In genomic region chr20:64037199-64037497, GRCh38 we compare ENCODE assay signal across 11 cellular contexts. TPM values are rescaled to one million over a fixed set of nuclear protein-coding genes. Genes with fewer than 3 reads are reported as not detected.
DNase-seq lines count a peak whose midpoint lies in the region; ATAC-seq, FAIRE-seq and TF ChIP-seq lines count a peak whose summit lies in the region.
"Had no signal": no experiment of that assay in that cellular context is flagged by ENCODE, and none has a peak within 500 bp of the region (broad histone marks: within the 10 kb centered on the region; RNA-seq: fewer than 3 reads in every experiment).

No MANE protein-coding gene starts in this region.

- H3K9me3 ChIP-seq in Loucy (ENCODE audit: insufficient read depth, low read depth, low read length) (no peaks in the 10 kb centered on the region), endothelial cell of umbilical vein (replicated peaks; ENCODE audit: control insufficient read depth, insufficient read depth, low read length) (no peaks in the 10 kb centered on the region)
- H3K9me3 ChIP-seq: left ventricle myocardium inferior had no signal

- no peaks in the 10 kb centered on the region for H3K9me3 Mint-ChIP-seq in activated T-cell treated with anti-CD3 and anti-CD28 coated beads, Interleukin-2, amount 50 U/mL, for 4 hours

- intact Hi-C loops in endothelial cell of umbilical vein (cut with micrococcal nuclease) = no loop called here

- no peak for TF ChIP-seq CTCF in Loucy (conservative IDR thresholded peaks at IDR 0.05; ENCODE audit: low read length)
- no peak for TF ChIP-seq CTCF in endothelial cell of umbilical vein (IDR thresholded peaks at IDR 0.05; ENCODE audit: extremely low read depth in 1 of 2, insufficient read depth in 1 of 2, low read depth in 1 of 2, low read length in 2 of 2)

- DNase-seq in activated T-cell treated with anti-CD3 and anti-CD28 coated beads, Interleukin-2, amount 50 U/mL, for 4 hours = no peak
- DNase-seq in activated T-cell treated with anti-CD3 and anti-CD28 coated beads, Interleukin-2, amount 50 U/mL, for 48 hours = no peak
- DNase-seq in endothelial cell of umbilical vein (ENCODE audit: low read depth, low spot score) = no peak
- DNase-seq in NCI-H82 (lab: John Stamatoyannopoulos, UW) = no peak
- DNase-seq: activated gamma-delta T cell treated with Interleukin-2 at 50 U/mL for 16 hours, GM23248, left ventricle myocardium inferior had no signal

- dilution Hi-C loops in endothelial cell of umbilical vein (cut with MboI; ENCODE audit: extremely low pct_ligation_motif_present, low sequenced_read_pairs) = no loop called here

- H3K4me3 Mint-ChIP-seq in activated T-cell treated with anti-CD3 and anti-CD28 coated beads, Interleukin-2, amount 50 U/mL, for 4 hours = peak overlapping the region; percentile 56

- H3K27me3 Mint-ChIP-seq in activated T-cell treated with anti-CD3 and anti-CD28 coated beads, Interleukin-2, amount 50 U/mL, for 4 hours (ENCODE audit: low read depth) = no peaks in the 10 kb centered on the region

- H3K9me1 ChIP-seq in endothelial cell of umbilical vein (replicated peaks; ENCODE audit: control insufficient read depth, extremely low read depth, insufficient read depth, low read length) = no peaks in the 10 kb centered on the region

- peaks cover 4% of the 10 kb centered on the region; the same call in 1 of the 2 replicates for H3F3A ChIP-seq in Loucy (ENCODE audit: low read depth)

- no peaks in the 10 kb centered on the region for H3K9me2 ChIP-seq in Loucy (replicated peaks; ENCODE audit: low read depth, low read length)

- H2AFZ ChIP-seq in Loucy (ENCODE audit: low read length) (no peak overlapping the region), endothelial cell of umbilical vein (ENCODE audit: low read depth, low read length) (no peak overlapping the region)
- H2AFZ ChIP-seq: GM23248 had no signal

- H3K27me3 ChIP-seq in Loucy (ENCODE audit: insufficient read depth, low read length, poor library complexity, severe bottlenecking) (no peaks in the 10 kb centered on the region), endothelial cell of umbilical vein (ENCODE audit: control insufficient read depth in 2 of 2, insufficient read depth in 2 of 2, low read length in 2 of 2) (no peaks in the 10 kb centered on the region)

- H3K4me3 ChIP-seq in Loucy (ENCODE audit: low read length, poor library complexity, severe bottlenecking) (no peak overlapping the region), endothelial cell of umbilical vein (replicated peaks in 1 of 3; ENCODE audit: insufficient read depth in 1 of 3, low read depth in 1 of 3, low read length in 3 of 3) (no peak overlapping the region)
- H3K4me3 ChIP-seq: GM23248 had no signal

- peak overlapping the region; percentile 83 for H3K4me2 ChIP-seq in Loucy (ENCODE audit: low read depth, low read length, poor library complexity, severe bottlenecking)
- H3K4me2 ChIP-seq in endothelial cell of umbilical vein (ENCODE audit: insufficient read depth, low read length) = no peak overlapping the region

- peaks cover 8% of the 10 kb centered on the region; the same call in 1 of the 2 replicates for H3K36me3 ChIP-seq in Loucy (ENCODE audit: insufficient read depth, low read length)
- H3K36me3 ChIP-seq in endothelial cell of umbilical vein (ENCODE audit: control insufficient read depth in 2 of 2, extremely low read depth in 1 of 2, insufficient read depth in 2 of 2, low read length in 2 of 2) = peaks cover 0 to 10% of the 10 kb centered on the region in 2 experiments

- H3K9ac ChIP-seq in Loucy (ENCODE audit: low read depth, low read length, poor library complexity, severe bottlenecking) (peak overlapping the region; percentile 44), endothelial cell of umbilical vein (replicated peaks; ENCODE audit: extremely low read depth, insufficient read depth, low read length) (no peak overlapping the region)
- H3K9ac ChIP-seq: GM23248 had no signal

- H3K36me3 Mint-ChIP-seq in activated T-cell treated with anti-CD3 and anti-CD28 coated beads, Interleukin-2, amount 50 U/mL, for 4 hours (ENCODE audit: insufficient read depth) = peaks cover 2% of the 10 kb centered on the region

- H3K4me1 ChIP-seq in Loucy (ENCODE audit: insufficient read depth, low read length, poor library complexity, severe bottlenecking) (peaks cover 56% of the 10 kb centered on the region), endothelial cell of umbilical vein (ENCODE audit: control insufficient read depth, extremely low read depth, insufficient read depth, low read length) (peaks cover 37% of the 10 kb centered on the region)

- H3K4me1 Mint-ChIP-seq in activated T-cell treated with anti-CD3 and anti-CD28 coated beads, Interleukin-2, amount 50 U/mL, for 4 hours (ENCODE audit: low read depth) = peaks cover 66% of the 10 kb centered on the region

- no peak for FAIRE-seq in endothelial cell of umbilical vein (lab: Jason Lieb, UNC)
- FAIRE-seq: bronchial epithelial cell had no signal

- H4K20me1 ChIP-seq in Loucy (ENCODE audit: insufficient read depth, low read length, poor library complexity, severe bottlenecking) (no peaks in the 10 kb centered on the region), endothelial cell of umbilical vein (replicated peaks; ENCODE audit: control insufficient read depth, extremely low read depth, insufficient read depth, low read length) (no peaks in the 10 kb centered on the region)

- ATAC-seq in activated T-cell treated with anti-CD3 and anti-CD28 coated beads, Interleukin-2, amount 50 U/mL, for 4 hours = no peak
- no peak for ATAC-seq in esophagus mucosa
- ATAC-seq: activated CD4-positive, alpha-beta T cell treated with anti-CD3 and anti-CD28 coated beads for 36 hours had no signal

- BruUV-seq in endothelial cell of umbilical vein (replicated peaks; lab: Mats Ljungman, UMichigan) = TSS peak; percentile 8

- no peak for TF ChIP-seq POLR2A in endothelial cell of umbilical vein (IDR thresholded peaks at IDR 0.05; ENCODE audit: low read depth, low read length)

- H3K27ac ChIP-seq in endothelial cell of umbilical vein (ENCODE audit: insufficient read depth, low read depth, low read length) = no peak overlapping the region
- H3K27ac ChIP-seq: GM23248 had no signal

- POLR2A ChIA-PET in endothelial cell of umbilical vein (lab: Charles Lee) = no interaction called here

- CTCF ChIA-PET in endothelial cell of umbilical vein (lab: Charles Lee) = interaction anchor here (0.8 to 7.5 kb wide), 2 partner anchors 18 to 57 kb away, joined by 4 to 412 read pairs; partner anchors contain the start of genes PRPF6, SOX18 and TCEA2

- H3K79me2 ChIP-seq in Loucy (ENCODE audit: insufficient read depth, low read length) = no peaks in the 10 kb centered on the region
- H3K79me2 ChIP-seq in endothelial cell of umbilical vein (ENCODE audit: control insufficient read depth, insufficient read depth, low read length) = no peaks in the 10 kb centered on the region

RNA-seq across cellular contexts. Expression of gene C20orf204, which starts 1.2 kb away (rescaled TPM):
- total RNA-seq in activated T-cell treated with anti-CD3 and anti-CD28 coated beads, Interleukin-2, amount 50 U/mL, for 4 hours = 1 to 10 TPM; 2.6 to 3.9 (median 3.2) TPM
- 5.8 and 6.0 TPM in 2 replicates for total RNA-seq in endothelial cell of umbilical vein
- 2.8 and 4.5 TPM in 2 replicates for polyA plus RNA-seq in endothelial cell of umbilical vein
- polyA plus RNA-seq in endothelial cell of umbilical vein (2011; cell fraction: cytosol; rRNA removed) = 0.79 and 1.2 TPM in 2 replicates
- 2.4 and 2.8 TPM in 2 replicates for polyA plus RNA-seq in endothelial cell of umbilical vein (2011; cell fraction: nucleus; rRNA removed)
- 0.66 and 1.6 TPM in 2 replicates for polyA plus RNA-seq in endothelial cell of umbilical vein (2012)
- polyA minus RNA-seq in endothelial cell of umbilical vein = 1.0 and 1.5 TPM in 2 replicates
- polyA minus RNA-seq in endothelial cell of umbilical vein (2011; cell fraction: cytosol; rRNA and poly(A)+ RNA removed) = 1.7 TPM
- 2.2 and 4.4 TPM in 2 replicates for polyA minus RNA-seq in endothelial cell of umbilical vein (2011; cell fraction: nucleus; rRNA and poly(A)+ RNA removed)
- 0.88 TPM for total RNA-seq in esophagus mucosa

RNA-seq across cellular contexts. Expression of gene SOX18, which starts 12.3 kb away (rescaled TPM):
- total RNA-seq in activated T-cell treated with anti-CD3 and anti-CD28 coated beads, Interleukin-2, amount 50 U/mL, for 4 hours = under 1 TPM; 0.13 to 0.24 (median 0.24) TPM
- total RNA-seq in endothelial cell of umbilical vein (175 and 211 TPM in 2 replicates), esophagus mucosa (5.4 TPM)
- polyA plus RNA-seq in endothelial cell of umbilical vein = 20.9 and 21.8 TPM in 2 replicates
- polyA plus RNA-seq in endothelial cell of umbilical vein (2011; cell fraction: cytosol; rRNA removed) = 10.8 and 19.2 TPM in 2 replicates
- polyA plus RNA-seq in endothelial cell of umbilical vein (2011; cell fraction: nucleus; rRNA removed) = 9.0 and 10.9 TPM in 2 replicates
- 23.0 and 49.2 TPM in 2 replicates for polyA plus RNA-seq in endothelial cell of umbilical vein (2012)
- 3.7 and 6.5 TPM in 2 replicates for polyA minus RNA-seq in endothelial cell of umbilical vein
- 2.9 TPM for polyA minus RNA-seq in endothelial cell of umbilical vein (2011; cell fraction: cytosol; rRNA and poly(A)+ RNA removed)
- polyA minus RNA-seq in endothelial cell of umbilical vein (2011; cell fraction: nucleus; rRNA and poly(A)+ RNA removed) = 4.4 and 13.0 TPM in 2 replicates
- total RNA-seq: activated CD4-positive, alpha-beta T cell treated with anti-CD3 and anti-CD28 coated beads for 36 hours; bronchial epithelial cell; GM23248 had no signal
- polyA plus RNA-seq: GM23248 had no signal

RNA-seq across cellular contexts. Expression of gene TCEA2, which starts 25.9 kb away (rescaled TPM):
- total RNA-seq in activated T-cell treated with anti-CD3 and anti-CD28 coated beads, Interleukin-2, amount 50 U/mL, for 4 hours = 10 to 100 TPM; 10.5 to 17.3 (median 11.5) TPM
- 65.5 and 71.3 TPM in 2 replicates for total RNA-seq in endothelial cell of umbilical vein
- polyA plus RNA-seq in endothelial cell of umbilical vein = 53.1 and 56.0 TPM in 2 replicates
- 37.0 and 47.4 TPM in 2 replicates for polyA plus RNA-seq in endothelial cell of umbilical vein (2011; cell fraction: cytosol; rRNA removed)
- 97.1 and 136 TPM in 2 replicates for polyA plus RNA-seq in endothelial cell of umbilical vein (2011; cell fraction: nucleus; rRNA removed)
- polyA plus RNA-seq in endothelial cell of umbilical vein (2012) = 46.9 and 80.2 TPM in 2 replicates
- polyA minus RNA-seq in endothelial cell of umbilical vein = 24.5 and 35.3 TPM in 2 replicates
- polyA minus RNA-seq in endothelial cell of umbilical vein (2011; cell fraction: cytosol; rRNA and poly(A)+ RNA removed) = 19.4 TPM
- 15.8 and 34.4 TPM in 2 replicates for polyA minus RNA-seq in endothelial cell of umbilical vein (2011; cell fraction: nucleus; rRNA and poly(A)+ RNA removed)
- total RNA-seq in esophagus mucosa = 6.8 TPM

RNA-seq across cellular contexts. Expression of gene RGS19, which starts 42.2 kb away (rescaled TPM):
- 10 to 100 TPM; 41.7 to 49.0 (median 47.0) TPM for total RNA-seq in activated T-cell treated with anti-CD3 and anti-CD28 coated beads, Interleukin-2, amount 50 U/mL, for 4 hours
- total RNA-seq in endothelial cell of umbilical vein (27.8 and 28.3 TPM in 2 replicates), esophagus mucosa (6.1 TPM)
- polyA plus RNA-seq in endothelial cell of umbilical vein = 33.7 and 69.6 TPM in 2 replicates
- polyA plus RNA-seq in endothelial cell of umbilical vein (2011; cell fraction: cytosol; rRNA removed) = 21.3 and 30.8 TPM in 2 replicates
- 12.0 and 13.9 TPM in 2 replicates for polyA plus RNA-seq in endothelial cell of umbilical vein (2011; cell fraction: nucleus; rRNA removed)
- 24.7 and 27.7 TPM in 2 replicates for polyA plus RNA-seq in endothelial cell of umbilical vein (2012)
- 14.0 and 19.0 TPM in 2 replicates for polyA minus RNA-seq in endothelial cell of umbilical vein
- 16.2 TPM for polyA minus RNA-seq in endothelial cell of umbilical vein (2011; cell fraction: cytosol; rRNA and poly(A)+ RNA removed)
- 4.2 and 5.7 TPM in 2 replicates for polyA minus RNA-seq in endothelial cell of umbilical vein (2011; cell fraction: nucleus; rRNA and poly(A)+ RNA removed)

RNA-seq across cellular contexts. Expression of gene OPRL1, which starts 42.7 kb away (rescaled TPM):
- under 1 TPM in 2 of 3 donors, not detected in 1; 0.05 to 0.11 TPM for total RNA-seq in activated T-cell treated with anti-CD3 and anti-CD28 coated beads, Interleukin-2, amount 50 U/mL, for 4 hours
- total RNA-seq in endothelial cell of umbilical vein = 1.9 and 2.2 TPM in 2 replicates
- polyA plus RNA-seq in endothelial cell of umbilical vein = 2.0 and 2.6 TPM in 2 replicates
- polyA plus RNA-seq in endothelial cell of umbilical vein (2011; cell fraction: cytosol; rRNA removed) = 1.3 and 1.8 TPM in 2 replicates
- polyA plus RNA-seq in endothelial cell of umbilical vein (2011; cell fraction: nucleus; rRNA removed) = 1.8 and 2.3 TPM in 2 replicates
- 2.3 and 5.2 TPM in 2 replicates for polyA plus RNA-seq in endothelial cell of umbilical vein (2012)
- polyA minus RNA-seq in endothelial cell of umbilical vein = 2.3 and 3.7 TPM in 2 replicates
- not detected for polyA minus RNA-seq in endothelial cell of umbilical vein (2011; cell fraction: cytosol; rRNA and poly(A)+ RNA removed)
- 0.43 and 0.91 TPM in 2 replicates for polyA minus RNA-seq in endothelial cell of umbilical vein (2011; cell fraction: nucleus; rRNA and poly(A)+ RNA removed)
- total RNA-seq in esophagus mucosa = 0.12 TPM

Comparison
In these comparisons a context has a peak if more than half of its experiments do, and no peak if none do; other contexts are left out.
1. RNA of gene SOX18, which starts 12.3 kb away (total RNA-seq): 175 to 211 TPM in endothelial cell of umbilical vein; 5.4 TPM in esophagus mucosa (single experiment) and 0.13 to 0.24 TPM in activated T-cell treated with anti-CD3 and anti-CD28 coated beads, Interleukin-2, amount 50 U/mL, for 4 hours; every median in the first group is over 10 times any median in the second.